Comparison of ENCODE assay signal across 18 cellular contexts in genomic region chr14:95330591-95331370, GRCh38. TPM values are rescaled to one million over a fixed set of nuclear protein-coding genes. Genes with fewer than 3 reads are reported as not detected.
A peak's percentile ranks its signal among the peaks of the same experiment; 100 is the strongest.
DNase-seq lines count a peak whose midpoint lies in the region; ATAC-seq, FAIRE-seq and TF ChIP-seq lines count a peak whose summit lies in the region.
"Had no signal": no experiment of that assay in that cellular context is flagged by ENCODE, and none has a peak within 500 bp of the region (broad histone marks: within the 10 kb centered on the region; RNA-seq: fewer than 3 reads in every experiment).

No MANE protein-coding gene starts in this region.

- TF ChIP-seq EP300 in A549 (IDR thresholded peaks at IDR 0.05), result no peak

- POLR2A ChIA-PET in A549 (lab: Yijun Ruan, JAX), result no interaction called here

- H3K4me3 ChIP-seq in A549, result no peak overlapping the region
- no peak overlapping the region for H3K4me3 ChIP-seq in bronchial epithelial cell (ENCODE audit: low read depth, low read length)
- H3K4me3 ChIP-seq: HAP-1 had no signal

- H3K4me2 ChIP-seq in A549, result no peak overlapping the region

- H3K4me1 ChIP-seq in A549, result no peaks in the 10 kb centered on the region; the same call in 2 of the 3 replicates
- H3K4me1 ChIP-seq: HAP-1 had no signal

- no peaks in the 10 kb centered on the region for H3K9me3 ChIP-seq in A549
- H3K9me3 ChIP-seq: HAP-1 had no signal

- H3K27ac ChIP-seq in A549, result no peak overlapping the region

- FAIRE-seq in A549 (lab: Jason Lieb, UNC) (no peak), GM12891 (lab: Jason Lieb, UNC) (peak; percentile 9), bronchial epithelial cell (lab: Jason Lieb, UNC) (no peak)

- no peak for TF ChIP-seq RAD21 in A549 (conservative IDR thresholded peaks at IDR 0.05 in 1 of 2, IDR thresholded peaks at IDR 0.05 in 1 of 2)

- no peak for DNase-seq in A549 (ENCODE audit: low read depth in 1 of 2, low spot score in 1 of 2)
- no peak for DNase-seq in GM12891 (ENCODE audit: insufficient read length, low spot score)
- DNase-seq in bronchial epithelial cell (ENCODE audit: low read depth), result peak; percentile 45
- DNase-seq in kidney tubule cell (ENCODE audit: low spot score), result peak; percentile 44
- no peak for DNase-seq in effector CD8-positive, alpha-beta T cell (lab: John Stamatoyannopoulos, UW)
- DNase-seq in MV-4-11 (lab: John Stamatoyannopoulos, UW), result no peak
- no peak for DNase-seq in NCI-H1105 treated with DMSO at 0.1 percent for 48 hours (lab: John Stamatoyannopoulos, UW)
- DNase-seq: CD4-positive, CD25-positive, alpha-beta regulatory T cell; DND-41; Karpas-422; NCI-H1417 treated with DMSO at 0.1 percent for 48 hours; NCI-H187; NCI-H446; NCI-H526; Right ventricle myocardium superior had no signal

- no peaks in the 10 kb centered on the region for H3K36me3 ChIP-seq in bronchial epithelial cell (ENCODE audit: control insufficient read depth, insufficient read depth, low read length)
- H3K36me3 ChIP-seq: HAP-1 had no signal

- WGBS in A549 (ENCODE audit: missing lambda C conversion rate), result 84% methylated on average over 20 of the region's 20 CpGs

- no peaks in the 10 kb centered on the region for H3K27me3 ChIP-seq in bronchial epithelial cell (ENCODE audit: control insufficient read depth, insufficient read depth, low read length)

- TF ChIP-seq POLR2A in A549 (IDR thresholded peaks at IDR 0.05; ENCODE audit: low read length) (no peak), GM12891 (IDR thresholded peaks at IDR 0.05; ENCODE audit: low read depth, low read length) (no peak)

- no peak for TF ChIP-seq CTCF in A549 (IDR thresholded peaks at IDR 0.05)
- no peak for TF ChIP-seq CTCF in bronchial epithelial cell (IDR thresholded peaks at IDR 0.05; ENCODE audit: insufficient read depth, low read length, severe bottlenecking)

- no peak for ATAC-seq in A549
- ATAC-seq in HG03571 (IDR thresholded peaks at IDR 0.05; ENCODE audit: unreplicated experiment), result no peak

- CTCF ChIA-PET in A549 (lab: Yijun Ruan, JAX), result no interaction called here

TF ChIP-seq in A549, 52 proteins besides CTCF, POLR2A, EP300 and RAD21:
- TF ChIP-seq RFX5 (IDR thresholded peaks at IDR 0.05) (no peak), FOSL2 (IDR thresholded peaks at IDR 0.05) (no peak), FOSL2 (CRISPR knock-in tag; IDR thresholded peaks at IDR 0.05) (peak; percentile 39; the same call in 1 of the 2 replicates)
- TF ChIP-seq, protein P1, sequence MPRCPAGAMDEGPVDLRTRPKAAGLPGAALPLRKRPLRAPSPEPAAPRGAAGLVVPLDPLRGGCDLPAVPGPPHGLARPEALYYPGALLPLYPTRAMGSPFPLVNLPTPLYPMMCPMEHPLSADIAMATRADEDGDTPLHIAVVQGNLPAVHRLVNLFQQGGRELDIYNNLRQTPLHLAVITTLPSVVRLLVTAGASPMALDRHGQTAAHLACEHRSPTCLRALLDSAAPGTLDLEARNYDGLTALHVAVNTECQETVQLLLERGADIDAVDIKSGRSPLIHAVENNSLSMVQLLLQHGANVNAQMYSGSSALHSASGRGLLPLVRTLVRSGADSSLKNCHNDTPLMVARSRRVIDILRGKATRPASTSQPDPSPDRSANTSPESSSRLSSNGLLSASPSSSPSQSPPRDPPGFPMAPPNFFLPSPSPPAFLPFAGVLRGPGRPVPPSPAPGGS (IDR thresholded peaks at IDR 0.05), result no peak

TF ChIP-seq in GM12891, 5 proteins besides CTCF, POLR2A, EP300 and RAD21:
- no peak for TF ChIP-seq POU2F2 (IDR thresholded peaks at IDR 0.05; ENCODE audit: low read depth, low read length)
- no peak for TF ChIP-seq TAF1 (IDR thresholded peaks at IDR 0.05; ENCODE audit: low read depth, low read length)
- TF ChIP-seq SPI1 (IDR thresholded peaks at IDR 0.05; ENCODE audit: low read depth, low read length), result no peak
- TF ChIP-seq POLR2AphosphoS5 (IDR thresholded peaks at IDR 0.05; ENCODE audit: low read depth, low read length), result no peak
- TF ChIP-seq PAX5 (IDR thresholded peaks at IDR 0.05; ENCODE audit: insufficient read depth, low read length, severe bottlenecking), result no peak

RNA-seq across cellular contexts. Expression of gene CLMN, which starts 11.1 kb away (rescaled TPM):
- polyA plus RNA-seq in A549 (2011; rRNA removed) (10.6 and 11.3 TPM in 2 replicates), A549 (2017; fragmentation: RNase III; extraction: RNeasy Plus Mini Kit Qiagen cat#74134 plus additional on column Dnase treatment) (2.9 to 4.3 TPM (median 3.3 TPM) in 3 replicates)
- polyA plus RNA-seq in A549 (2012; cell fraction: cytosol; rRNA removed), result 1.4 and 1.6 TPM in 2 replicates
- 2.0 and 3.1 TPM in 2 replicates for polyA plus RNA-seq in A549 (2012; cell fraction: nucleus; rRNA removed)
- polyA minus RNA-seq in A549 (2011; rRNA and poly(A)+ RNA removed), result 10.9 and 11.9 TPM in 2 replicates
- polyA plus RNA-seq in GM12891 (2012; ENCODE audit: low read depth, missing spikeins), result 15.1 TPM
- total RNA-seq in bronchial epithelial cell, result 2.2 and 3.9 TPM in 2 replicates
- total RNA-seq: G401 had no signal

Comparison
In these comparisons a context has a peak if more than half of its experiments do, and no peak if none do; other contexts are left out.
1. DNase-seq: peak in bronchial epithelial cell (single experiment) and kidney tubule cell (single experiment); none in A549 (0 of 2), GM12891 (single experiment), effector CD8-positive, alpha-beta T cell (single experiment), MV-4-11 (single experiment) and NCI-H1105 treated with DMSO at 0.1 percent for 48 hours (single experiment).